8 cellular contexts compared by ENCODE assay signal in the genomic region with DNA sequence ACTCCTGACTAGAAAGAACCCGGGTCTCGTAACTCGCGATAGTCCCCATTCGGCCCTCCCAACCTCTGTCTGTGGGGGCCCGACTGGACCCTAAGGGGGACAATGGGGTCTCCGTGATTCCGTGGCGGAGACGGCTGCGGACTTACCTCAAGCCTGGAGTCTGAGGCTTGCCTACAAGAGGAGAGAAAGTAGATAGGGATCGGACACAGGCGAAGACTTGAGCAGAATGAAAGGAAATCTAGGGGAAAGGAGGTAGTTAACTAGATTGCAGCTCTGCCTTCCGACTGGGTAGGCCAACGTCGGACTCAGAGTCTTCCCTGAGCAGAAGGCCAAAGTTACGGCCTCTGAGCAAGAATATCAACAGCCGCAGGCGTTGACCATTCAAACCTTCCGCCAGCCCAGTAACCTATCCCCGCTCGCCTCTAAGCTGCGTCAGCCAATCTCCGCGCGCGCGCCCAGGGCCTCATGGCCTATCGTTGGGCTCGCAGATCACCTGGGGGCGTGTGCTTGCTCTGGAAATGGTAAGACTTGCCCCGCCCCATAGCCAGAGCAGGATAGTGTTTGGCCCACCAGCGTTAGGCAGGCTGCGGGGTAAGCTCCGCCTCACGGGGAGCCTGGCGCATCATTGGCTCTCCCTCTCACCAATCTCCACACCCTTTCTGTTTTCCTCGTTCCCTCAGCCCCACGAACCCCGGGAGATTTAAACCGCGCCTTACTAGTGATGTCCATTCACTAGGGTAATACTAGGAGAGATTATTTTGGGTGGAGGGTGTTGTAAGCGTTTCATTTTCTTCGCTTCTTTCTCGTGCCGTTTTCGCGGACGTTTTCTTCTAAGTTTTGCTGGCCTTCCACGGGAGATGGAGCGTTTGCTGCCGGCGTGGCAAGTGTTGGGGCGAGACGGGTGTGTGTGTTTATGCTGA. TPM values are rescaled to one million over a fixed set of nuclear protein-coding genes. Genes with fewer than 3 reads are reported as not detected.
DNase-seq lines count a peak whose midpoint lies in the region; ATAC-seq lines count a peak whose summit lies in the region.

CDC25C (minus strand) TSS at position 356 of the 920 bp plus-strand sequence. CDS start 624 bp downstream, outside the sequence.

- ATAC-seq in GM19328 (IDR thresholded peaks at IDR 0.05; ENCODE audit: unreplicated experiment): peak; percentile 100
- ATAC-seq in HG03469 (IDR thresholded peaks at IDR 0.05; ENCODE audit: unreplicated experiment): peak; percentile 97
- peak; percentile 100 for ATAC-seq in left colon

- intact Hi-C loops in left colon (cut with DNase I, micrococcal nuclease): no loop called here

- H3K27ac ChIP-seq in BLaER1 treated with 17β-estradiol and CSF1 and Interleukin-3, amounts not matched to agents 10 nM and 100 nM: peak within 1 kb of the TSS in 10 of 11 experiments; percentile 12 to 92 (median 78); a peak in 18 of 22 replicates

- peak within 1 kb of the TSS; percentile 81 to 98 (median 92) for H3K4me2 ChIP-seq in BLaER1 treated with 17β-estradiol and CSF1 and Interleukin-3, amounts not matched to agents 10 nM and 100 nM

- H3K9me3 ChIP-seq in BLaER1 treated with 17β-estradiol and CSF1 and Interleukin-3, amounts not matched to agents 10 nM and 100 nM (replicated peaks in 1 of 11): no peaks in the 10 kb centered on the region

- DNase-seq in NCI-H526 (lab: John Stamatoyannopoulos, UW): peak; percentile 98 to 99
- peak; percentile 98 for DNase-seq in activated CD4-positive, alpha-beta T cell treated with anti-CD3 and anti-CD28 coated beads for 48 hours
- peak; percentile 60 for DNase-seq in cortex of kidney (lab: John Stamatoyannopoulos, UW)
- peak; percentile 98 to 99 for DNase-seq in left colon
- DNase-seq in stimulated activated CD4-positive, alpha-beta T cell treated with anti-CD3 and anti-CD28 coated beads, Interleukin-1b, Interleukin-23, amount 100 ng/mL, for 4 hours (ENCODE audit: low read depth in 2 of 2): peak; percentile 89 to 91

- no peaks in the 10 kb centered on the region for H3K27me3 ChIP-seq in BLaER1 treated with 17β-estradiol and CSF1 and Interleukin-3, amounts not matched to agents 10 nM and 100 nM

- H3K36me3 ChIP-seq in BLaER1 treated with 17β-estradiol and CSF1 and Interleukin-3, amounts not matched to agents 10 nM and 100 nM: peaks cover 0 to 25% (median 12%) of the 10 kb centered on the region in 11 experiments; a peak in 16 of 22 replicates

- H3K9ac ChIP-seq in BLaER1 treated with 17β-estradiol and CSF1 and Interleukin-3, amounts not matched to agents 10 nM and 100 nM: peak within 1 kb of the TSS; percentile 56 to 93 (median 83); a peak in 21 of 22 replicates

- peaks cover 22 to 32% (median 28%) of the 10 kb centered on the region in 10 experiments for H3K4me1 ChIP-seq in BLaER1 treated with 17β-estradiol and CSF1 and Interleukin-3, amounts not matched to agents 10 nM and 100 nM

- no peaks in the 10 kb centered on the region for H4K20me1 ChIP-seq in BLaER1 treated with 17β-estradiol and CSF1 and Interleukin-3, amounts not matched to agents 10 nM and 100 nM

- peak within 1 kb of the TSS; percentile 58 to 88 (median 72) for H3K4me3 ChIP-seq in BLaER1 treated with 17β-estradiol and CSF1 and Interleukin-3, amounts not matched to agents 10 nM and 100 nM

RNA-seq across cellular contexts. Expression of gene CDC25C, which starts in this region (rescaled TPM):
- total RNA-seq in left colon: 1 to 10 TPM; 1.3 to 2.4 TPM

Comparison
In these comparisons a context has a peak if more than half of its experiments do, and no peak if none do; other contexts are left out.
1. Peak in every context shown above with its lines: DNase-seq, ATAC-seq, H3K4me3 ChIP-seq and H3K27ac ChIP-seq.